9 cellular contexts compared by ENCODE assay signal in the genomic region with DNA sequence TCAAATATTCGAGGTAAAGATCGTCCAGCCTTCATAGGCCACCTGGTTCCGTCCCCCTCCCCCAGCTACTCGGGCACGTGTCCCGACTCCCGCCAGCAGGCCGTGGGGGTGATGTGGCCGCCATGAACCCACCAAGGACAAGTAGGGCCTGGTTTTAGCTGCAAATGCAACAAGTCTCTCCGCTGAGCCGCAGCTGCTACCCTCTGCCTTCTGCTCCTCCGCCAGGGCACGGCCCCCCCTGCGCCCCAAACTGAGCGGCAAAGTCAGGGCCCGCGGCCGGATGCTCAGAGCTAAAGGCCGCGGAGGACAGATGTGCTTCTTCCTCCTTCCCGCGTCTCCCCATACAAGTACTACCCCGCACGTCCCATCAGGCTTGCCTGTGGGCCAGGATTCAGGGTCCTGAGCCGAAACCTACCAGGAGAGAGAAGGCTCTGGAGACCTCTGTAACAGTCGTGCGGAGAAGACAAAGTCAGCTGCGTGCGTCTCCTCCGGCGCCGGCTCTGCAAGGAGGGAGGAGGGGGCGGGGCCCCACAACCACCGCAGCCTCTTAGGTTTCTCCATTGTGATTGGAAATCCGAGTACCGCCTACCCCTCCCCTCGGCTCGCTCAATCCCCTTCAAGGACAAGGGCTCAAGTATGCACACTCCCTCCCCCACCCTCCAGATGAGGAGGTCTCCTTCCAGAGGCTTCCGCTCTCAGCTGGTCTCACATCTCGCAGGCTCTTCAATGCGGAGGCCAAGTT. TPM values are rescaled to one million over a fixed set of nuclear protein-coding genes. Genes with fewer than 3 reads are reported as not detected.
DNase-seq lines count a peak whose midpoint lies in the region; ATAC-seq, FAIRE-seq and TF ChIP-seq lines count a peak whose summit lies in the region.
"Had no signal": no experiment of that assay in that cellular context is flagged by ENCODE, and none has a peak within 500 bp of the region (broad histone marks: within the 10 kb centered on the region; RNA-seq: fewer than 3 reads in every experiment).

A gene (minus strand): TSS at position 507 of the 742 bp plus-strand sequence. CDS start 3,171 bp downstream, outside the sequence.

- peak within 1 kb of the TSS; percentile 99 to 100 for H3K27ac ChIP-seq in kidney (ENCODE audit: low read depth in 2 of 2, low read length in 2 of 2)

- peak; percentile 98 for ATAC-seq in HG03196 (IDR thresholded peaks at IDR 0.05; ENCODE audit: unreplicated experiment)

- FAIRE-seq in kidney (lab: Jason Lieb, UNC) = peak; percentile 86
- FAIRE-seq: colon had no signal

- TF ChIP-seq CTCF in AG09309 (IDR thresholded peaks at IDR 0.05; ENCODE audit: control insufficient read depth, insufficient read depth, low read depth, low read length, missing control alignments) (no peak), kidney (IDR thresholded peaks at IDR 0.05; ENCODE audit: borderline replicate concordance, extremely low read depth, insufficient read depth) (no peak)

- in situ Hi-C loops in GM18951 (cut with MboI; ENCODE audit: low sequenced_read_pairs, unreplicated experiment) = no loop called here

- peak; percentile 88 for TF ChIP-seq POLR2A in GM18951 (IDR thresholded peaks at IDR 0.05; ENCODE audit: extremely low read depth, insufficient read depth, insufficient read length)

- H3K36me3 ChIP-seq in kidney (ENCODE audit: control insufficient read depth in 1 of 2, insufficient read depth in 2 of 2, low read length in 2 of 2) = peaks cover 10 to 16% of the 10 kb centered on the region in 2 donors

- no peaks in the 10 kb centered on the region for H3K9me3 ChIP-seq in kidney (ENCODE audit: control insufficient read depth in 1 of 2, low read length in 2 of 2)

- intact Hi-C loops in kidney (cut with DNase I) = no loop called here

- peaks cover 5 to 18% of the 10 kb centered on the region in 2 donors for H3K4me1 ChIP-seq in kidney (ENCODE audit: control insufficient read depth in 1 of 2, insufficient read depth in 1 of 2, low read depth in 1 of 2, low read length in 2 of 2)

- peak within 1 kb of the TSS; percentile 96 to 99 for H3K9ac ChIP-seq in kidney (ENCODE audit: low read length in 2 of 2)

- DNase-seq in AG09309 (ENCODE audit: low read depth) (peak; percentile 76), NCI-H460 (ENCODE audit: extremely low read depth, low read depth) (peak; percentile 87), cerebellum (ENCODE audit: low spot score) (peak; percentile 87), kidney (peak; percentile 98)
- DNase-seq in activated CD4-positive, CD25-positive, alpha-beta regulatory T cell treated with anti-CD3 and anti-CD28 coated beads, Interleukin-2, amount 50 U/mL, for 72 hours = peak; percentile 88
- peak; percentile 80 to 89 for DNase-seq in stimulated activated CD4-positive, alpha-beta T cell treated with anti-CD3 and anti-CD28 coated beads, Interleukin-1b, Interleukin-23, amount 100 ng/mL, for 1 hour (ENCODE audit: low read depth in 2 of 2)

- H3K4me3 ChIP-seq in AG09309 (ENCODE audit: control insufficient read depth, low read depth, low read length) (peak within 1 kb of the TSS; percentile 80), kidney (ENCODE audit: low read length in 2 of 2) (peak within 1 kb of the TSS; percentile 96)

RNA-seq across cellular contexts. Expression of the gene that starts here (rescaled TPM):
- 1,086 and 1,158 TPM in 2 replicates for total RNA-seq in NCI-H460 (2014; rRNA removed; shearing (Covaris generic))
- polyA plus RNA-seq in NCI-H460 (2014; cell fraction: nucleus; rRNA removed) = 945 and 1,083 TPM in 2 replicates
- total RNA-seq in cerebellum = 251 TPM
- total RNA-seq in kidney = 1,158 TPM
- 2,485 TPM for polyA plus RNA-seq in kidney (ENCODE audit: insufficient read depth, low read depth, low replicate concordance)

Comparison
In these comparisons a context has a peak if more than half of its experiments do, and no peak if none do; other contexts are left out.
1. Peak in every context shown above with its lines: DNase-seq, ATAC-seq, H3K4me3 ChIP-seq and H3K27ac ChIP-seq.